ENCODE assay signal across 1 cellular context in the genomic region with DNA sequence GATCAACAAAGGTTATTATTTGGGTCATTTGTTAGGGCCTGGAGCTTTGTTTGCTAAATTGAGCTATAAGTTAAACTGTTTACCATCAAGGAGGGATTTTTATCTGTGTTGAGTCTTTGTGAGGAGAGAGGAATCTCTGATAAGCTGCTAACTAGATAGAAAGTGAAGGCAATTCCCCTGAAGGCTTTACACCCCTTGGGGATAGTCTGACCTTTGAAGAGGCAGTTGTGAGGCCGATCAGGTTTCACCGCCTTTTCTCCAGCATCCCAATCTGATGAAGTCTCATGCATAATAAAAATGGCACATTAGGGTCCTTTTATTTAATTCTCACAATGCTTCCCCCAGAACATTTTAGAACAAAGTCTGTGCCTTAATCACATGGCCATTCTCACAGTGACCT.
TF ChIP-seq lines count a peak whose summit lies in the region.

No MANE protein-coding gene starts in this region.

TF ChIP-seq in IMR-90, 13 proteins besides CTCF, POLR2A, EP300 and RAD21 (continued from another document):
- TF ChIP-seq, protein P1, sequence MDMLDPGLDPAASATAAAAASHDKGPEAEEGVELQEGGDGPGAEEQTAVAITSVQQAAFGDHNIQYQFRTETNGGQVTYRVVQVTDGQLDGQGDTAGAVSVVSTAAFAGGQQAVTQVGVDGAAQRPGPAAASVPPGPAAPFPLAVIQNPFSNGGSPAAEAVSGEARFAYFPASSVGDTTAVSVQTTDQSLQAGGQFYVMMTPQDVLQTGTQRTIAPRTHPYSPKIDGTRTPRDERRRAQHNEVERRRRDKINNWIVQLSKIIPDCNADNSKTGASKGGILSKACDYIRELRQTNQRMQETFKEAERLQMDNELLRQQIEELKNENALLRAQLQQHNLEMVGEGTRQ (IDR thresholded peaks at IDR 0.05; ENCODE audit: low read depth, low read length), result no peak
- no peak for TF ChIP-seq BHLHE40 (IDR thresholded peaks at IDR 0.05; ENCODE audit: low read depth, low read length)
